ENCODE assay signal across 18 cellular contexts in the genomic region with DNA sequence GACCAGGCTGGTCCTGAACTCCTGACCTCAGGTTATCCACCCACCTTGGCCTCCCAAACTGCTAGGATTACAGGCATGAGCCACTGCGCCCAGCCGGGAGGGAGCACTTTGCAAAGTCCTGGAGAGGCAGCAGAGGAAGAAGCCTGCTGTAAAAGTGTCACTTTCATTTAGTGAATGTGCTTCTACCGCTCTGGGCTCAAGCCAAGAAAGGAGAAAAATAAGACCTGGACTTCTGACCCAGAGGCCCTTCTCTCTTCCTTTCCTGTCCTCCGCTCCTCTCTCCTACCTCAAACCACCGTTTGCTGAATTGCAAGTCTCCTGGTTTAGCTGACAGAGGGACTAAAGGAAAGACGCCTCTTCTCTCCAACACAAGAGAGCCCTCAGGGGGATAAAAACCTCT.
DNase-seq lines count a peak whose midpoint lies in the region; ATAC-seq and TF ChIP-seq lines count a peak whose summit lies in the region.
"Had no signal": no experiment of that assay in that cellular context is flagged by ENCODE, and none has a peak within 500 bp of the region (broad histone marks: within the 10 kb centered on the region; RNA-seq: fewer than 3 reads in every experiment).

No MANE protein-coding gene starts in this region.

- WGBS in right cardiac atrium, result 60% methylated on average over 6 of the region's 6 CpGs

- H3K27ac ChIP-seq in right atrium auricular region (no peak overlapping the region), right cardiac atrium (ENCODE audit: low read length) (no peak overlapping the region), colonic mucosa (peak overlapping the region; percentile 27), WERI-Rb-1 (no peak overlapping the region)
- H3K27ac ChIP-seq: HL-60, PC-9, SJSA1 had no signal

- no peak overlapping the region for H3K9ac ChIP-seq in colonic mucosa (ENCODE audit: low read depth in 2 of 2, low read length in 2 of 2)

- DNase-seq in right atrium auricular region (ENCODE audit: low spot score), result peak; percentile 26
- DNase-seq in right cardiac atrium, result no peak
- peak; percentile 64 for DNase-seq in colonic mucosa
- peak; percentile 61 for DNase-seq in left kidney (ENCODE audit: low read depth, low spot score)
- DNase-seq in WERI-Rb-1, result no peak
- DNase-seq in hippocampal formation (lab: John Stamatoyannopoulos, UW), result no peak
- DNase-seq in OCI-M1 (lab: John Stamatoyannopoulos, UW), result no peak
- no peak for DNase-seq in T1000 (lab: John Stamatoyannopoulos, UW)
- DNase-seq: COR-L47, DMS153, NCI-H1105 treated with DMSO at 0.1 percent for 48 hours, NCI-H1930, NCI-H226, PC-9, SW 1271 had no signal

- no peaks in the 10 kb centered on the region for H3K36me3 ChIP-seq in right atrium auricular region
- H3K36me3 ChIP-seq in colonic mucosa, result no peaks in the 10 kb centered on the region
- no peaks in the 10 kb centered on the region for H3K36me3 ChIP-seq in WERI-Rb-1
- H3K36me3 ChIP-seq: HAP-1, SJSA1 had no signal

- H3K27me3 ChIP-seq in right atrium auricular region (no peaks in the 10 kb centered on the region), right cardiac atrium (ENCODE audit: control insufficient read depth, insufficient read depth) (no peaks in the 10 kb centered on the region), colonic mucosa (no peaks in the 10 kb centered on the region), WERI-Rb-1 (ENCODE audit: insufficient read depth, low read depth, severe bottlenecking) (no peaks in the 10 kb centered on the region)
- H3K27me3 ChIP-seq: SJSA1 had no signal

- intact Hi-C loops in right cardiac atrium (cut with DNase I) (no loop called here), colonic mucosa (cut with DNase I) (no loop called here)

- no peak for ATAC-seq in right cardiac atrium

- no peaks in the 10 kb centered on the region for H3K4me1 ChIP-seq in right atrium auricular region
- no peaks in the 10 kb centered on the region for H3K4me1 ChIP-seq in right cardiac atrium (ENCODE audit: control insufficient read depth, insufficient read depth, low read length)
- H3K4me1 ChIP-seq in colonic mucosa, result peaks cover 5% of the 10 kb centered on the region
- H3K4me1 ChIP-seq: HAP-1, SJSA1 had no signal

- H3K9me3 ChIP-seq in right atrium auricular region (no peaks in the 10 kb centered on the region), right cardiac atrium (ENCODE audit: control insufficient read depth, low read length) (no peaks in the 10 kb centered on the region), colonic mucosa (no peaks in the 10 kb centered on the region), WERI-Rb-1 (ENCODE audit: severe bottlenecking) (no peaks in the 10 kb centered on the region)
- H3K9me3 ChIP-seq: HAP-1, SJSA1 had no signal

- H3K4me3 ChIP-seq in right atrium auricular region (no peak overlapping the region), right cardiac atrium (ENCODE audit: low read length) (no peak overlapping the region), colonic mucosa (no peak overlapping the region), WERI-Rb-1 (ENCODE audit: low read depth, low read length) (no peak overlapping the region)
- H3K4me3 ChIP-seq: HAP-1, PC-9, SJSA1 had no signal

- no peak for TF ChIP-seq CTCF in right atrium auricular region (IDR thresholded peaks at IDR 0.05)
- no peak for TF ChIP-seq CTCF in colonic mucosa (IDR thresholded peaks at IDR 0.05)
- no peak for TF ChIP-seq CTCF in WERI-Rb-1 (IDR thresholded peaks at IDR 0.05; ENCODE audit: low read depth, low read length)

Comparison
In these comparisons a context has a peak if more than half of its experiments do, and no peak if none do; other contexts are left out.
1. DNase-seq: peak in right atrium auricular region (single experiment), colonic mucosa (single experiment) and left kidney (single experiment); none in right cardiac atrium (0 of 3), WERI-Rb-1 (single experiment), hippocampal formation (0 of 2), OCI-M1 (single experiment) and T1000 (single experiment).